Comparison of ENCODE assay signal across 1 cellular context in the genomic region with DNA sequence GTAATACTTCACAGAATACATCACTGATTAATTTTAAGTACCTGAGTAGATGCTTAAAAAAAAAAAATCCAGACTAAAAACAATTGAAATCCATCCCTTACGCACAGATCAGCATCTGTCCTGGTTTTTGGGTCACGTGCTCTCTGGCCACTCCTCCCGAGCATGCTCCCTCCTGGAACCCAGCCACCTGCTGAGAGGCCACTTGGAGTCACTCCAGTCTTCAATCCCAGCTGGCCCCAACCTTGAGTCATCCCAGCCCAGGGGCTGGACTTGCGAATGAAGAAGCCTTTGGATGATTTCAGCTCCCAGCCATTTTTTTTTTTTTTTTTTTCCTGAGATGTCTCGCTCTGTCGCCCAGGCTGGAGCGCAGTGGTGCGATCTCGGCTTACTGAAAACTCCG.
TF ChIP-seq lines count a peak whose summit lies in the region.

No MANE protein-coding gene starts in this region.

TF ChIP-seq in HCT116, 20 proteins besides CTCF, POLR2A, EP300 and RAD21 (continued from another document):
- TF ChIP-seq ZBTB33 (IDR thresholded peaks at IDR 0.05; ENCODE audit: extremely low read depth, insufficient replicate concordance, low read length) (no peak), EZH2phosphoT487 (IDR thresholded peaks at IDR 0.05; ENCODE audit: borderline replicate concordance) (no peak), CBX3 (IDR thresholded peaks at IDR 0.05; ENCODE audit: low read depth) (no peak), ELF1 (IDR thresholded peaks at IDR 0.05; ENCODE audit: borderline replicate concordance, low read depth) (no peak), POLR2AphosphoS5 (IDR thresholded peaks at IDR 0.05; ENCODE audit: low read depth, low read length) (no peak), ZNF274 (IDR thresholded peaks at IDR 0.05; ENCODE audit: low read depth, low read length) (no peak), EZH2 (IDR thresholded peaks at IDR 0.05) (no peak), ZFX (IDR thresholded peaks at IDR 0.05) (no peak), EGR1 (IDR thresholded peaks at IDR 0.05; ENCODE audit: low read depth) (no peak)
- TF ChIP-seq, protein P1, sequence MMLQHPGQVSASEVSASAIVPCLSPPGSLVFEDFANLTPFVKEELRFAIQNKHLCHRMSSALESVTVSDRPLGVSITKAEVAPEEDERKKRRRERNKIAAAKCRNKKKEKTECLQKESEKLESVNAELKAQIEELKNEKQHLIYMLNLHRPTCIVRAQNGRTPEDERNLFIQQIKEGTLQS (IDR thresholded peaks at IDR 0.05): no peak
- TF ChIP-seq, protein P2, sequence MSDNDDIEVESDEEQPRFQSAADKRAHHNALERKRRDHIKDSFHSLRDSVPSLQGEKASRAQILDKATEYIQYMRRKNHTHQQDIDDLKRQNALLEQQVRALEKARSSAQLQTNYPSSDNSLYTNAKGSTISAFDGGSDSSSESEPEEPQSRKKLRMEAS (IDR thresholded peaks at IDR 0.05): peak; percentile 51
